18 cellular contexts compared by ENCODE assay signal in genomic region chr2:78734221-78734620, GRCh38.
A peak's percentile ranks its signal among the peaks of the same experiment; 100 is the strongest.
DNase-seq lines count a peak whose midpoint lies in the region; ATAC-seq and TF ChIP-seq lines count a peak whose summit lies in the region.
"Had no signal": no experiment of that assay in that cellular context is flagged by ENCODE, and none has a peak within 500 bp of the region (broad histone marks: within the 10 kb centered on the region; RNA-seq: fewer than 3 reads in every experiment).

No MANE protein-coding gene starts in this region.

- peaks cover 6% of the 10 kb centered on the region for H3K9me3 ChIP-seq in WERI-Rb-1 (ENCODE audit: severe bottlenecking)
- H3K9me3 ChIP-seq: BLaER1, Caco-2 had no signal

- H3K27ac ChIP-seq in WERI-Rb-1: no peak overlapping the region
- H3K27ac ChIP-seq: 22Rv1, BLaER1, C4-2B, GM23248 had no signal

- ATAC-seq in HG02870 (IDR thresholded peaks at IDR 0.05; ENCODE audit: unreplicated experiment) (no peak), HG03354 (IDR thresholded peaks at IDR 0.05; ENCODE audit: poor library complexity, severe bottlenecking, unreplicated experiment) (no peak)
- ATAC-seq: CD8-positive, alpha-beta T cell had no signal

- H3K4me3 ChIP-seq in WERI-Rb-1 (ENCODE audit: low read depth, low read length): no peak overlapping the region
- H3K4me3 ChIP-seq: BLaER1, GM23248 had no signal

- no peaks in the 10 kb centered on the region for H3K27me3 ChIP-seq in WERI-Rb-1 (ENCODE audit: insufficient read depth, low read depth, severe bottlenecking)
- H3K27me3 ChIP-seq: BLaER1 had no signal

- peak; percentile 51 for DNase-seq in D341Med (ENCODE audit: low spot score)
- DNase-seq in NCI-H524 treated with DMSO at 0.1 percent for 48 hours (lab: John Stamatoyannopoulos, UW): peak; percentile 91
- DNase-seq in WERI-Rb-1: peak; percentile 66
- no peak for DNase-seq in HK-2 (ENCODE audit: unreplicated experiment)
- DNase-seq: Caco-2; CD4-positive, CD25-positive, alpha-beta regulatory T cell; CD8-positive, alpha-beta T cell; DMS53; DMS79 treated with DMSO at 0.1 percent for 48 hours; GF-D8; GM23248; H7; HCEC 1CT had no signal

- H3K36me3 ChIP-seq in WERI-Rb-1: no peaks in the 10 kb centered on the region
- H3K36me3 ChIP-seq: BLaER1 had no signal

- no peak for TF ChIP-seq CTCF in WERI-Rb-1 (IDR thresholded peaks at IDR 0.05; ENCODE audit: low read depth, low read length)
